In the genomic region with DNA sequence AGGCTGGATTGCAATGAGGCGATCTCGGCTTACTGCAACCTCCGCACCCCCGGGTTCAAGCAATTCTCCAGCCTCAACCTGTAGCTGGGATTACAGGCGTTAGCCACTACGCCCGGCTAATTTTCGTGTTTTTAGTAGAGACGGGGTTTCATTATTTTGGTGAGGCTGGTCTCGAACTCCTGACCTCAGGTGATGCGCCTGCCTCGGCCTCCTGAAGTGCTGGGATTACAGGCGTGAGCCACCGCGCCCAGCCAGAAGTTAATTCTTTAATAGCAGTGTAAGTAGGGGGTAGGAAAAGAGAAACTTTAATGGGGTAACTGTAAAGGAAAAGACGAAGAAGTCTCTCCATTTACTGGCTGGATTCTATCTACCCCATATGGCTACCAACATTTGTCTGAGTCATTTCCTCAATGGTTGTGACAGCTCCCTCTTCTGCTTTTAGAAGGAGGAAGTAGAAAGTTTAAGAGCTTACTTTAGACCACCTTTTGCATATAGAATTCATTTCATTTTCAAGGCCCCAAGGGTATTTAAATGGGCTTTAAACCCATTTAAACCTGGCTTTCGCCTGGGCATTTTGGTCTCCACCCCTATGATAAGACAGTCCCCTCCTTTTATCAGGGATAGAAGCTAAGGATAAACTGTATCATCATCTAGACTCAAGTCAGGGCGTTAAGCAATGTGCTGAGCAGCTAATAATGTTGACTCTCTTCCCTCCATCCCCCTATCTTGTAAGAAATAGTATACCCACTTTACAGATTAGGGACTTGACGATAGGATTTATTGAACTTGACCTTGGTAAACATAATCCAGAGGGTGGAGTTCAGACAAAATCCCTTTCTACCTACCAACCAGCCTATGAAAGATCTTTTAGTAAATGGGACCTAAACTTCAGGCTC, we compare ENCODE assay signal across 8 cellular contexts. TPM values are rescaled to one million over a fixed set of nuclear protein-coding genes. Genes with fewer than 3 reads are reported as not detected.
DNase-seq lines count a peak whose midpoint lies in the region; ATAC-seq, FAIRE-seq and TF ChIP-seq lines count a peak whose summit lies in the region.

No MANE protein-coding gene starts in this region.

- H3K36me3 ChIP-seq in PC-9 (ENCODE audit: low read depth) (peaks cover 21% of the 10 kb centered on the region), endothelial cell of umbilical vein (ENCODE audit: control insufficient read depth in 2 of 2, extremely low read depth in 1 of 2, insufficient read depth in 2 of 2, low read length in 2 of 2) (peaks cover 0 to 7% of the 10 kb centered on the region in 2 experiments), ovary (no peaks in the 10 kb centered on the region)

- peak overlapping the region; percentile 78 for H3K4me2 ChIP-seq in PC-9
- peak overlapping the region; percentile 68 for H3K4me2 ChIP-seq in endothelial cell of umbilical vein (ENCODE audit: insufficient read depth, low read length)

- TF ChIP-seq POLR2A in endothelial cell of umbilical vein (IDR thresholded peaks at IDR 0.05; ENCODE audit: low read depth, low read length) (no peak), ovary (IDR thresholded peaks at IDR 0.05) (no peak)

- H3K27me3 ChIP-seq in AG04450 (ENCODE audit: control insufficient read depth, insufficient read depth, low read length) (no peaks in the 10 kb centered on the region), PC-9 (ENCODE audit: insufficient read depth, low read depth) (no peaks in the 10 kb centered on the region), endothelial cell of umbilical vein (ENCODE audit: control insufficient read depth in 2 of 2, insufficient read depth in 2 of 2, low read length in 2 of 2) (no peaks in the 10 kb centered on the region), ovary (no peaks in the 10 kb centered on the region)

- peak overlapping the region; percentile 83 for H3K27ac ChIP-seq in AG04450 (ENCODE audit: low read depth, low read length)
- peak overlapping the region; percentile 91 for H3K27ac ChIP-seq in PC-9
- peak overlapping the region; percentile 70 for H3K27ac ChIP-seq in endothelial cell of umbilical vein (ENCODE audit: insufficient read depth, low read depth, low read length)
- H3K27ac ChIP-seq in ovary: peak overlapping the region in 1 of 2 donors; percentile 86

- TF ChIP-seq CTCF in AG04450 (IDR thresholded peaks at IDR 0.05; ENCODE audit: low read depth, low read length): no peak
- TF ChIP-seq CTCF in PC-9 (conservative IDR thresholded peaks at IDR 0.05): no peak
- no peak for TF ChIP-seq CTCF in endothelial cell of umbilical vein (IDR thresholded peaks at IDR 0.05; ENCODE audit: extremely low read depth in 1 of 2, insufficient read depth in 1 of 2, low read depth in 1 of 2, low read length in 2 of 2)
- no peak for TF ChIP-seq CTCF in ovary (IDR thresholded peaks at IDR 0.05)

- TF ChIP-seq EP300 in ovary (IDR thresholded peaks at IDR 0.05): no peak

- 85 to 87% (median 87%) methylated on average over 19 of the region's 19 CpGs for WGBS in ovary, 3 donors

- dilution Hi-C loops in endothelial cell of umbilical vein (cut with MboI; ENCODE audit: extremely low pct_ligation_motif_present, low sequenced_read_pairs): no loop called here

- POLR2A ChIA-PET in AG04450 (lab: Yijun Ruan, JAX) (interaction anchor here (0.7 to 2.6 kb wide), 11 partner anchors 9 to 135 kb away, joined by 3 to 21 read pairs (median 5); no protein-coding TSS in a partner anchor), PC-9 (lab: Charles Lee; ENCODE audit: unreplicated experiment) (interaction anchor here (0.6 to 1.0 kb wide), 14 partner anchors 8 to 745 kb away, joined by 3 to 20 read pairs (median 5); no protein-coding TSS in a partner anchor), endothelial cell of umbilical vein (lab: Charles Lee) (interaction anchor here (1.0 to 1.5 kb wide), 7 partner anchors 9 to 83 kb away, joined by 3 to 6 read pairs (median 4); no protein-coding TSS in a partner anchor)

- H3K9me3 ChIP-seq in AG04450 (ENCODE audit: control insufficient read depth, insufficient read depth, low read length) (no peaks in the 10 kb centered on the region), PC-9 (ENCODE audit: insufficient read depth, low read depth) (no peaks in the 10 kb centered on the region), endothelial cell of umbilical vein (replicated peaks; ENCODE audit: control insufficient read depth, insufficient read depth, low read length) (no peaks in the 10 kb centered on the region), ovary (no peaks in the 10 kb centered on the region)

- peak overlapping the region; percentile 64 for H3K9ac ChIP-seq in endothelial cell of umbilical vein (replicated peaks; ENCODE audit: extremely low read depth, insufficient read depth, low read length)

- no peaks in the 10 kb centered on the region for H3K9me1 ChIP-seq in endothelial cell of umbilical vein (replicated peaks; ENCODE audit: control insufficient read depth, extremely low read depth, insufficient read depth, low read length)

- H3K9me2 ChIP-seq in PC-9 (ENCODE audit: insufficient read depth): no peaks in the 10 kb centered on the region

- H3K79me2 ChIP-seq in PC-9 (ENCODE audit: low read depth) (peaks cover 32% of the 10 kb centered on the region), endothelial cell of umbilical vein (ENCODE audit: control insufficient read depth, insufficient read depth, low read length) (peaks cover 35% of the 10 kb centered on the region)

- H4K20me1 ChIP-seq in PC-9 (ENCODE audit: insufficient read depth): peaks cover 12% of the 10 kb centered on the region; the same call in 1 of the 2 replicates
- H4K20me1 ChIP-seq in endothelial cell of umbilical vein (replicated peaks; ENCODE audit: control insufficient read depth, extremely low read depth, insufficient read depth, low read length): peaks cover 4% of the 10 kb centered on the region

- CTCF ChIA-PET in AG04450 (lab: Charles Lee) (interaction anchor here (1.0 to 1.6 kb wide), 7 partner anchors 9 to 136 kb away, joined by 3 to 9 read pairs (median 5); no protein-coding TSS in a partner anchor), PC-9 (lab: Charles Lee) (interaction anchor here (1.0 kb wide), 1 partner anchor 84 kb away, joined by 4 read pairs; no protein-coding TSS in a partner anchor), endothelial cell of umbilical vein (lab: Charles Lee) (interaction anchor here (0.7 to 13.8 kb wide), 13 partner anchors 10 to 841 kb away, joined by 3 to 224 read pairs (median 3); no protein-coding TSS in a partner anchor)

- peaks cover 58% of the 10 kb centered on the region for H3F3A ChIP-seq in PC-9 (ENCODE audit: insufficient read depth, low read depth)

- peak overlapping the region; percentile 42 for H3K4me3 ChIP-seq in AG04450 (ENCODE audit: low read depth, low read length)
- H3K4me3 ChIP-seq in PC-9: peak overlapping the region; percentile 50
- peak overlapping the region in 1 of 3 experiments; percentile 5 for H3K4me3 ChIP-seq in endothelial cell of umbilical vein (replicated peaks in 1 of 3; ENCODE audit: insufficient read depth in 1 of 3, low read depth in 1 of 3, low read length in 3 of 3)
- H3K4me3 ChIP-seq in ovary: peak overlapping the region; percentile 35

- TSS peak; percentile 89 for BruUV-seq in PC-9 (replicated peaks; lab: Mats Ljungman, UMichigan)
- TSS peak; percentile 97 for BruUV-seq in endothelial cell of umbilical vein (replicated peaks; lab: Mats Ljungman, UMichigan)

- no peak for DNase-seq in AG04450 (ENCODE audit: low read depth, low spot score)
- DNase-seq in PC-9: peak in 1 of 2 experiments; percentile 60
- no peak for DNase-seq in endothelial cell of umbilical vein (ENCODE audit: low read depth, low spot score)
- peak in 3 of 5 donors; percentile 40 to 44 (median 40) for DNase-seq in ovary
- no peak for DNase-seq in SKM-1 treated with dmso at 0.1 percent for 144 hours (lab: John Stamatoyannopoulos, UW; ENCODE audit: unreplicated experiment)
- no peak for DNase-seq in HPDE6-E6E7 (ENCODE audit: extremely low spot score)

- H2AFZ ChIP-seq in PC-9 (0 out of 2 replicates have a peak overlapping the region, but pooled peaks have one; percentile 63), endothelial cell of umbilical vein (ENCODE audit: low read depth, low read length) (peak overlapping the region; percentile 1)

- intact Hi-C loops in PC-9 (cut with micrococcal nuclease; ENCODE audit: unreplicated experiment) (loop anchor here (1.0 to 10.0 kb wide), 10 partner anchors 35 to 1438 kb away; a partner anchor contains a TSS), endothelial cell of umbilical vein (cut with micrococcal nuclease) (loop anchor here (1.0 to 10.0 kb wide), 8 partner anchors 40 to 915 kb away; a partner anchor contains a TSS), ovary (cut with DNase I) (no loop called here)

- H3K4me1 ChIP-seq in PC-9 (replicated peaks; ENCODE audit: insufficient read depth) (peaks cover 71% of the 10 kb centered on the region), endothelial cell of umbilical vein (ENCODE audit: control insufficient read depth, extremely low read depth, insufficient read depth, low read length) (peaks cover 63% of the 10 kb centered on the region), ovary (ENCODE audit: insufficient read depth) (peaks cover 8% of the 10 kb centered on the region)

- peak; percentile 59 for FAIRE-seq in endothelial cell of umbilical vein (lab: Jason Lieb, UNC)

- peak; percentile 21 for ATAC-seq in GM21447 (IDR thresholded peaks at IDR 0.05; ENCODE audit: unreplicated experiment)
- no peak for ATAC-seq in GM19397 (IDR thresholded peaks at IDR 0.05; ENCODE audit: unreplicated experiment)

TF ChIP-seq in endothelial cell of umbilical vein, 7 proteins besides CTCF, POLR2A, EP300 and RAD21 (continues in another document):
- TF ChIP-seq EZH2 (IDR thresholded peaks at IDR 0.05; ENCODE audit: borderline replicate concordance, low read depth, low read length, severe bottlenecking) (no peak), POLR2AphosphoS5 (IDR thresholded peaks at IDR 0.05; ENCODE audit: insufficient read depth, low read depth, low read length) (no peak)
- TF ChIP-seq, protein P1, sequence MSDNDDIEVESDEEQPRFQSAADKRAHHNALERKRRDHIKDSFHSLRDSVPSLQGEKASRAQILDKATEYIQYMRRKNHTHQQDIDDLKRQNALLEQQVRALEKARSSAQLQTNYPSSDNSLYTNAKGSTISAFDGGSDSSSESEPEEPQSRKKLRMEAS (IDR thresholded peaks at IDR 0.05; ENCODE audit: insufficient read depth, insufficient read length): no peak

RNA-seq across cellular contexts. Expression of a gene that starts 1.1 kb away (rescaled TPM):
- polyA plus RNA-seq in AG04450 (2011; rRNA removed) (131 and 164 TPM in 2 replicates), endothelial cell of umbilical vein (35.3 and 46.7 TPM in 2 replicates), ovary (100 to 1,000 TPM in 1 of 2 donors, 10 to 100 TPM in 1; 51.3 to 168 TPM)
- 81.9 and 122 TPM in 2 replicates for polyA minus RNA-seq in AG04450 (2011; rRNA and poly(A)+ RNA removed)
- total RNA-seq in PC-9 (2021) (178 and 193 TPM in 2 replicates), endothelial cell of umbilical vein (200 and 229 TPM in 2 replicates), ovary (100 to 1,000 TPM in 5 of 7 donors, 10 to 100 TPM in 2; 65.5 to 151 (median 134) TPM)
- 75.5 and 76.4 TPM in 2 replicates for polyA plus RNA-seq in endothelial cell of umbilical vein (2011; cell fraction: cytosol; rRNA removed)
- polyA plus RNA-seq in endothelial cell of umbilical vein (2011; cell fraction: nucleus; rRNA removed): 39.2 and 51.3 TPM in 2 replicates
- polyA plus RNA-seq in endothelial cell of umbilical vein (2012): 145 and 206 TPM in 2 replicates
- polyA minus RNA-seq in endothelial cell of umbilical vein: 82.8 and 83.0 TPM in 2 replicates
- polyA minus RNA-seq in endothelial cell of umbilical vein (2011; cell fraction: cytosol; rRNA and poly(A)+ RNA removed): 60.4 TPM
- 38.6 and 45.7 TPM in 2 replicates for polyA minus RNA-seq in endothelial cell of umbilical vein (2011; cell fraction: nucleus; rRNA and poly(A)+ RNA removed)

Comparison
In these comparisons a context has a peak if more than half of its experiments do, and no peak if none do; other contexts are left out.
1. DNase-seq: peak in ovary (3 of 5); none in AG04450 (single experiment), endothelial cell of umbilical vein (single experiment), SKM-1 treated with dmso at 0.1 percent for 144 hours (single experiment) and HPDE6-E6E7 (single experiment).
2. intact Hi-C loops: an anchor here in PC-9 (1.0 to 10.0 kb wide) and endothelial cell of umbilical vein (1.0 to 10.0 kb wide); none called in ovary.